In genomic region chr5:95858023-95858461, GRCh38 we compare ENCODE assay signal across 7 cellular contexts. TPM values are rescaled to one million over a fixed set of nuclear protein-coding genes. Genes with fewer than 3 reads are reported as not detected.
DNase-seq lines count a peak whose midpoint lies in the region; ATAC-seq and TF ChIP-seq lines count a peak whose summit lies in the region.

No MANE protein-coding gene starts in this region.

- H3K27ac Mint-ChIP-seq in stimulated activated memory B cell treated with anti-CD40 and anti-IgM and Interleukin-4, amounts not matched to agents 10 μg/mL and 1 μg/mL and 100 μg/mL, for 72 hours = no peak overlapping the region

- H3K36me3 Mint-ChIP-seq in stimulated activated memory B cell treated with anti-CD40 and anti-IgM and Interleukin-4, amounts not matched to agents 10 μg/mL and 1 μg/mL and 100 μg/mL, for 72 hours = no peaks in the 10 kb centered on the region

- TF ChIP-seq CTCF in astrocyte of the spinal cord (IDR thresholded peaks at IDR 0.05; ENCODE audit: low read depth, low read length) = no peak

- in situ Hi-C loops in astrocyte of the spinal cord (cut with HindIII; ENCODE audit: low sequenced_read_pairs) = no loop called here

- no peak for ATAC-seq in stimulated activated memory B cell treated with anti-CD40 and anti-IgM and Interleukin-4, amounts not matched to agents 10 μg/mL and 1 μg/mL and 100 μg/mL, for 72 hours

- H3K4me3 Mint-ChIP-seq in stimulated activated memory B cell treated with anti-CD40 and anti-IgM and Interleukin-4, amounts not matched to agents 10 μg/mL and 1 μg/mL and 100 μg/mL, for 72 hours = no peak overlapping the region

- H3K27me3 Mint-ChIP-seq in stimulated activated memory B cell treated with anti-CD40 and anti-IgM and Interleukin-4, amounts not matched to agents 10 μg/mL and 1 μg/mL and 100 μg/mL, for 72 hours = peaks cover 22% of the 10 kb centered on the region

- no peak overlapping the region for H3K4me3 ChIP-seq in astrocyte of the spinal cord (ENCODE audit: low read depth, low read length)

- H3K4me1 Mint-ChIP-seq in stimulated activated memory B cell treated with anti-CD40 and anti-IgM and Interleukin-4, amounts not matched to agents 10 μg/mL and 1 μg/mL and 100 μg/mL, for 72 hours = peaks cover 38% of the 10 kb centered on the region

- DNase-seq in HS-5 (ENCODE audit: low read depth) (peak; percentile 43), astrocyte of the spinal cord (ENCODE audit: low read depth, low spot score) (peak; percentile 88), kidney tubule cell (ENCODE audit: low spot score) (peak; percentile 70), stromal cell of bone marrow (ENCODE audit: low read depth) (peak; percentile 66), ureter (ENCODE audit: low spot score) (no peak), NCI-H1930 (lab: John Stamatoyannopoulos, UW) (no peak)

- no peaks in the 10 kb centered on the region for H3K9me3 Mint-ChIP-seq in stimulated activated memory B cell treated with anti-CD40 and anti-IgM and Interleukin-4, amounts not matched to agents 10 μg/mL and 1 μg/mL and 100 μg/mL, for 72 hours

RNA-seq across cellular contexts. Expression of gene GLRX, which starts 35.5 kb away (rescaled TPM):
- 21.1 TPM for total RNA-seq in ureter

Comparison
In these comparisons a context has a peak if more than half of its experiments do, and no peak if none do; other contexts are left out.
1. DNase-seq: peak in HS-5 (single experiment), astrocyte of the spinal cord (single experiment), kidney tubule cell (single experiment) and stromal cell of bone marrow (single experiment); none in ureter (single experiment) and NCI-H1930 (0 of 2).